ENCODE assay signal across 1 cellular context in the genomic region with DNA sequence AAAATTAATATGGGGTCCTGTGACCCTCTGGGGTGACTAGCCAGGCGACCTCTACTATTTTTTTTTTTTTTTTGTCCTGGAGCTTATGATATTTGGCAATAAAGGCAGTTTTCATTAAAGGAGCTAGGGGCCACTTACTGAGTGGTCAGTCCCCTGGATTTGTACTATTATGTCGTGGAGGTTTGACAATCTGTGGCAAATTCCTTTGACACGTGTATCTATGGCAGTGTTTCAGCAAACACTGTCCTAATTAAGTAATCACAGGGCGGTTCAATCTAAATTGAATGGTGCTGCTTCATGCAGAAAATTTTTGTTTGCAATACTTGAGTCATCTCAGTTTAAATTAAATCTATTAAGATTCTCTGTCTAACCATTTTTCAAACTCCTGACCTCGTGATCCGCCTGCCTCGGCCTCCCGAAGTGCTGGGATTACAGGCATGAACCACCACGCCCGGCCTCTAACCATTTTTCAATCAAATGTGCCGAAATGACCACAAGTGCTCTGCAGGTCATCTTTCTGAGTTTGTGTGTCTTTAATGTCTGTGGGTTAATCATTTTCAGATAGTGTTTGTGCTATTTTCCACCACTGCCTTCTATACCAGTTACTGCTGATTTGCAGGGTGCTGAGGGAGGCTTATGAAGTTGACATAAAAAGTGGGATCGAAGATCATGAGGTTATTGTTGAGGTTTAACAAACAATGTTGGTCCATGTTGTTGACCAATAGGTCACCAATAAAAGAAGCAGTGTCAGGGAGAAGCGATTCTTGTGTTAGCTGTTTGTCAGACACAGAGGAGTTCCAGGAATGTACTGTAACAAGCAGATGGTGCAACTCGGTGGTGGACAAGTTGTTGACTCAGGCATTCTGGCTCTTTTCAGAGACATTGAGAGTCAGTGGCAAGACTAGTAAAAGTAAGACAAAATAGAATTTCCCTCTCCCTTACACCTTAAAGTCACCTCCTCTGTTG.
A peak's percentile ranks its signal among the peaks of the same experiment; 100 is the strongest.
TF ChIP-seq lines count a peak whose summit lies in the region.

No MANE protein-coding gene starts in this region.

TF ChIP-seq in HepG2, 621 proteins besides CTCF, POLR2A, EP300 and RAD21 (continued from another document and continues in another):
- TF ChIP-seq, protein P1, sequence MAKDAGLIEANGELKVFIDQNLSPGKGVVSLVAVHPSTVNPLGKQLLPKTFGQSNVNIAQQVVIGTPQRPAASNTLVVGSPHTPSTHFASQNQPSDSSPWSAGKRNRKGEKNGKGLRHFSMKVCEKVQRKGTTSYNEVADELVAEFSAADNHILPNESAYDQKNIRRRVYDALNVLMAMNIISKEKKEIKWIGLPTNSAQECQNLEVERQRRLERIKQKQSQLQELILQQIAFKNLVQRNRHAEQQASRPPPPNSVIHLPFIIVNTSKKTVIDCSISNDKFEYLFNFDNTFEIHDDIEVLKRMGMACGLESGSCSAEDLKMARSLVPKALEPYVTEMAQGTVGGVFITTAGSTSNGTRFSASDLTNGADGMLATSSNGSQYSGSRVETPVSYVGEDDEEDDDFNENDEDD (CRISPR knock-in tag; IDR thresholded peaks at IDR 0.05; ENCODE audit: borderline replicate concordance), result peak; percentile 47; the same call in 1 of the 2 replicates
- peak; percentile 96 for TF ChIP-seq TCF7 (IDR thresholded peaks at IDR 0.05; ENCODE audit: low read depth)
- peak; percentile 80 for TF ChIP-seq ZNF652 (CRISPR knock-in tag; IDR thresholded peaks at IDR 0.05; ENCODE audit: borderline replicate concordance, low read depth)
- TF ChIP-seq TCF12 (IDR thresholded peaks at IDR 0.05), result no peak
- peak; percentile 90 for TF ChIP-seq TCF12 (CRISPR knock-in tag; IDR thresholded peaks at IDR 0.05)
- TF ChIP-seq, protein P2, sequence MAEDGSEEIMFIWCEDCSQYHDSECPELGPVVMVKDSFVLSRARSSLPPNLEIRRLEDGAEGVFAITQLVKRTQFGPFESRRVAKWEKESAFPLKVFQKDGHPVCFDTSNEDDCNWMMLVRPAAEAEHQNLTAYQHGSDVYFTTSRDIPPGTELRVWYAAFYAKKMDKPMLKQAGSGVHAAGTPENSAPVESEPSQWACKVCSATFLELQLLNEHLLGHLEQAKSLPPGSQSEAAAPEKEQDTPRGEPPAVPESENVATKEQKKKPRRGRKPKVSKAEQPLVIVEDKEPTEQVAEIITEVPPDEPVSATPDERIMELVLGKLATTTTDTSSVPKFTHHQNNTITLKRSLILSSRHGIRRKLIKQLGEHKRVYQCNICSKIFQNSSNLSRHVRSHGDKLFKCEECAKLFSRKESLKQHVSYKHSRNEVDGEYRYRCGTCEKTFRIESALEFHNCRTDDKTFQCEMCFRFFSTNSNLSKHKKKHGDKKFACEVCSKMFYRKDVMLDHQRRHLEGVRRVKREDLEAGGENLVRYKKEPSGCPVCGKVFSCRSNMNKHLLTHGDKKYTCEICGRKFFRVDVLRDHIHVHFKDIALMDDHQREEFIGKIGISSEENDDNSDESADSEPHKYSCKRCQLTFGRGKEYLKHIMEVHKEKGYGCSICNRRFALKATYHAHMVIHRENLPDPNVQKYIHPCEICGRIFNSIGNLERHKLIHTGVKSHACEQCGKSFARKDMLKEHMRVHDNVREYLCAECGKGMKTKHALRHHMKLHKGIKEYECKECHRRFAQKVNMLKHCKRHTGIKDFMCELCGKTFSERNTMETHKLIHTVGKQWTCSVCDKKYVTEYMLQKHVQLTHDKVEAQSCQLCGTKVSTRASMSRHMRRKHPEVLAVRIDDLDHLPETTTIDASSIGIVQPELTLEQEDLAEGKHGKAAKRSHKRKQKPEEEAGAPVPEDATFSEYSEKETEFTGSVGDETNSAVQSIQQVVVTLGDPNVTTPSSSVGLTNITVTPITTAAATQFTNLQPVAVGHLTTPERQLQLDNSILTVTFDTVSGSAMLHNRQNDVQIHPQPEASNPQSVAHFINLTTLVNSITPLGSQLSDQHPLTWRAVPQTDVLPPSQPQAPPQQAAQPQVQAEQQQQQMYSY (CRISPR knock-in tag; IDR thresholded peaks at IDR 0.05), result no peak
- no peak for TF ChIP-seq RAD51 (IDR thresholded peaks at IDR 0.05; ENCODE audit: borderline replicate concordance)
- TF ChIP-seq EZH2 (conservative IDR thresholded peaks at IDR 0.05; ENCODE audit: low read depth, low read length), result no peak
- TF ChIP-seq, protein P3, sequence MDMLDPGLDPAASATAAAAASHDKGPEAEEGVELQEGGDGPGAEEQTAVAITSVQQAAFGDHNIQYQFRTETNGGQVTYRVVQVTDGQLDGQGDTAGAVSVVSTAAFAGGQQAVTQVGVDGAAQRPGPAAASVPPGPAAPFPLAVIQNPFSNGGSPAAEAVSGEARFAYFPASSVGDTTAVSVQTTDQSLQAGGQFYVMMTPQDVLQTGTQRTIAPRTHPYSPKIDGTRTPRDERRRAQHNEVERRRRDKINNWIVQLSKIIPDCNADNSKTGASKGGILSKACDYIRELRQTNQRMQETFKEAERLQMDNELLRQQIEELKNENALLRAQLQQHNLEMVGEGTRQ (IDR thresholded peaks at IDR 0.05; ENCODE audit: low read depth, low read length), result no peak
- TF ChIP-seq, protein P3 (CRISPR knock-in tag; IDR thresholded peaks at IDR 0.05; ENCODE audit: borderline replicate concordance), result peak; percentile 43; the same call in 1 of the 2 replicates
- peak; percentile 45; the same call in 1 of the 2 replicates for TF ChIP-seq NKX3-1 (CRISPR knock-in tag; IDR thresholded peaks at IDR 0.05)
- TF ChIP-seq, protein P4, sequence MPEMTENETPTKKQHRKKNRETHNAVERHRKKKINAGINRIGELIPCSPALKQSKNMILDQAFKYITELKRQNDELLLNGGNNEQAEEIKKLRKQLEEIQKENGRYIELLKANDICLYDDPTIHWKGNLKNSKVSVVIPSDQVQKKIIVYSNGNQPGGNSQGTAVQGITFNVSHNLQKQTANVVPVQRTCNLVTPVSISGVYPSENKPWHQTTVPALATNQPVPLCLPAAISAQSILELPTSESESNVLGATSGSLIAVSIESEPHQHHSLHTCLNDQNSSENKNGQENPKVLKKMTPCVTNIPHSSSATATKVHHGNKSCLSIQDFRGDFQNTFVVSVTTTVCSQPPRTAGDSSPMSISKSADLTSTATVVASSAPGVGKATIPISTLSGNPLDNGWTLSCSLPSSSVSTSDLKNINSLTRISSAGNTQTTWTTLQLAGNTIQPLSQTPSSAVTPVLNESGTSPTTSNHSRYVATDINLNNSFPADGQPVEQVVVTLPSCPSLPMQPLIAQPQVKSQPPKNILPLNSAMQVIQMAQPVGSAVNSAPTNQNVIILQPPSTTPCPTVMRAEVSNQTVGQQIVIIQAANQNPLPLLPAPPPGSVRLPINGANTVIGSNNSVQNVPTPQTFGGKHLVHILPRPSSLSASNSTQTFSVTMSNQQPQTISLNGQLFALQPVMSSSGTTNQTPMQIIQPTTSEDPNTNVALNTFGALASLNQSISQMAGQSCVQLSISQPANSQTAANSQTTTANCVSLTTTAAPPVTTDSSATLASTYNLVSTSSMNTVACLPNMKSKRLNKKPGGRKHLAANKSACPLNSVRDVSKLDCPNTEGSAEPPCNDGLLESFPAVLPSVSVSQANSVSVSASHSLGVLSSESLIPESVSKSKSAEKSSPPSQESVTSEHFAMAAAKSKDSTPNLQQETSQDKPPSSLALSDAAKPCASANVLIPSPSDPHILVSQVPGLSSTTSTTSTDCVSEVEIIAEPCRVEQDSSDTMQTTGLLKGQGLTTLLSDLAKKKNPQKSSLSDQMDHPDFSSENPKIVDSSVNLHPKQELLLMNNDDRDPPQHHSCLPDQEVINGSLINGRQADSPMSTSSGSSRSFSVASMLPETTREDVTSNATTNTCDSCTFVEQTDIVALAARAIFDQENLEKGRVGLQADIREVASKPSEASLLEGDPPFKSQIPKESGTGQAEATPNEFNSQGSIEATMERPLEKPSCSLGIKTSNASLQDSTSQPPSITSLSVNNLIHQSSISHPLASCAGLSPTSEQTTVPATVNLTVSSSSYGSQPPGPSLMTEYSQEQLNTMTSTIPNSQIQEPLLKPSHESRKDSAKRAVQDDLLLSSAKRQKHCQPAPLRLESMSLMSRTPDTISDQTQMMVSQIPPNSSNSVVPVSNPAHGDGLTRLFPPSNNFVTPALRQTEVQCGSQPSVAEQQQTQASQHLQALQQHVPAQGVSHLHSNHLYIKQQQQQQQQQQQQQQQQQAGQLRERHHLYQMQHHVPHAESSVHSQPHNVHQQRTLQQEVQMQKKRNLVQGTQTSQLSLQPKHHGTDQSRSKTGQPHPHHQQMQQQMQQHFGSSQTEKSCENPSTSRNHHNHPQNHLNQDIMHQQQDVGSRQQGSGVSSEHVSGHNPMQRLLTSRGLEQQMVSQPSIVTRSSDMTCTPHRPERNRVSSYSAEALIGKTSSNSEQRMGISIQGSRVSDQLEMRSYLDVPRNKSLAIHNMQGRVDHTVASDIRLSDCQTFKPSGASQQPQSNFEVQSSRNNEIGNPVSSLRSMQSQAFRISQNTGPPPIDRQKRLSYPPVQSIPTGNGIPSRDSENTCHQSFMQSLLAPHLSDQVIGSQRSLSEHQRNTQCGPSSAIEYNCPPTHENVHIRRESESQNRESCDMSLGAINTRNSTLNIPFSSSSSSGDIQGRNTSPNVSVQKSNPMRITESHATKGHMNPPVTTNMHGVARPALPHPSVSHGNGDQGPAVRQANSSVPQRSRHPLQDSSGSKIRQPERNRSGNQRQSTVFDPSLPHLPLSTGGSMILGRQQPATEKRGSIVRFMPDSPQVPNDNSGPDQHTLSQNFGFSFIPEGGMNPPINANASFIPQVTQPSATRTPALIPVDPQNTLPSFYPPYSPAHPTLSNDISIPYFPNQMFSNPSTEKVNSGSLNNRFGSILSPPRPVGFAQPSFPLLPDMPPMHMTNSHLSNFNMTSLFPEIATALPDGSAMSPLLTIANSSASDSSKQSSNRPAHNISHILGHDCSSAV (CRISPR knock-in tag; IDR thresholded peaks at IDR 0.05; ENCODE audit: borderline replicate concordance), result no peak
- TF ChIP-seq ZNF225 (CRISPR knock-in tag; IDR thresholded peaks at IDR 0.05), result no peak; the same call in 1 of the 2 replicates
- no peak for TF ChIP-seq AGO1 (IDR thresholded peaks at IDR 0.05; ENCODE audit: low read depth, low read length, poor library complexity, severe bottlenecking)
- peak; percentile 98 for TF ChIP-seq FOXK1 (CRISPR knock-in tag; IDR thresholded peaks at IDR 0.05; ENCODE audit: borderline replicate concordance, low read depth)
- no peak for TF ChIP-seq NBN (conservative IDR thresholded peaks at IDR 0.05)
- TF ChIP-seq PRPF4 (IDR thresholded peaks at IDR 0.05; ENCODE audit: low read depth, low read length, poor library complexity, severe bottlenecking), result no peak
- peak; percentile 61 for TF ChIP-seq ZFY (CRISPR knock-in tag; IDR thresholded peaks at IDR 0.05)
- TF ChIP-seq, protein P5, sequence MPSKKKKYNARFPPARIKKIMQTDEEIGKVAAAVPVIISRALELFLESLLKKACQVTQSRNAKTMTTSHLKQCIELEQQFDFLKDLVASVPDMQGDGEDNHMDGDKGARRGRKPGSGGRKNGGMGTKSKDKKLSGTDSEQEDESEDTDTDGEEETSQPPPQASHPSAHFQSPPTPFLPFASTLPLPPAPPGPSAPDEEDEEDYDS (CRISPR knock-in tag; IDR thresholded peaks at IDR 0.05), result no peak; the same call in none of the 2 replicates
- no peak for TF ChIP-seq MATR3 (CRISPR knock-in tag; IDR thresholded peaks at IDR 0.05)
- peak; percentile 97 for TF ChIP-seq MEF2D (CRISPR knock-in tag; IDR thresholded peaks at IDR 0.05)
- peak; percentile 65; the same call in 1 of the 2 replicates for TF ChIP-seq ZNF672 (CRISPR knock-in tag; IDR thresholded peaks at IDR 0.05)
- no peak for TF ChIP-seq RFX1 (IDR thresholded peaks at IDR 0.05)
- no peak for TF ChIP-seq CC2D1A (CRISPR knock-in tag; IDR thresholded peaks at IDR 0.05)
- TF ChIP-seq ZNF605 (CRISPR knock-in tag; IDR thresholded peaks at IDR 0.05), result peak; percentile 88
- peak; percentile 56; the same call in 1 of the 2 replicates for TF ChIP-seq SMYD3 (CRISPR knock-in tag; IDR thresholded peaks at IDR 0.05)
- TF ChIP-seq HOXA3 (CRISPR knock-in tag; IDR thresholded peaks at IDR 0.05), result peak; percentile 79; the same call in 1 of the 2 replicates
- peak; percentile 40; the same call in 1 of the 2 replicates for TF ChIP-seq PHF8 (CRISPR knock-in tag; IDR thresholded peaks at IDR 0.05)
- no peak for TF ChIP-seq SETDB1 (CRISPR knock-in tag; IDR thresholded peaks at IDR 0.05; ENCODE audit: borderline replicate concordance)
- TF ChIP-seq ZNF598 (CRISPR knock-in tag; IDR thresholded peaks at IDR 0.05; ENCODE audit: borderline replicate concordance), result no peak
- TF ChIP-seq ZFP1 (CRISPR knock-in tag; IDR thresholded peaks at IDR 0.05), result peak; percentile 60; the same call in 1 of the 2 replicates
- TF ChIP-seq NR2F6 (IDR thresholded peaks at IDR 0.05), result peak; percentile 98
- TF ChIP-seq NR2F6 (CRISPR knock-in tag; IDR thresholded peaks at IDR 0.05), result peak; percentile 96
- peak; percentile 46; the same call in 1 of the 2 replicates for TF ChIP-seq ZNF274 (CRISPR knock-in tag; IDR thresholded peaks at IDR 0.05)
- TF ChIP-seq ZBTB42 (CRISPR knock-in tag; IDR thresholded peaks at IDR 0.05), result no peak
- no peak for TF ChIP-seq RFX3 (CRISPR knock-in tag; IDR thresholded peaks at IDR 0.05)
- TF ChIP-seq MAFG (CRISPR knock-in tag; IDR thresholded peaks at IDR 0.05), result no peak; the same call in 1 of the 2 replicates
- peak; percentile 82 for TF ChIP-seq ZSCAN31 (CRISPR knock-in tag; IDR thresholded peaks at IDR 0.05; ENCODE audit: low read depth)
- peak; percentile 73 for TF ChIP-seq ATF1 (CRISPR knock-in tag; IDR thresholded peaks at IDR 0.05)
- peak; percentile 87 for TF ChIP-seq ZNF589 (CRISPR knock-in tag; conservative IDR thresholded peaks at IDR 0.05)
- TF ChIP-seq POLR2AphosphoS2 (IDR thresholded peaks at IDR 0.05; ENCODE audit: low read depth, low read length), result no peak
